ENCODE assay signal across 8 cellular contexts in the genomic region with DNA sequence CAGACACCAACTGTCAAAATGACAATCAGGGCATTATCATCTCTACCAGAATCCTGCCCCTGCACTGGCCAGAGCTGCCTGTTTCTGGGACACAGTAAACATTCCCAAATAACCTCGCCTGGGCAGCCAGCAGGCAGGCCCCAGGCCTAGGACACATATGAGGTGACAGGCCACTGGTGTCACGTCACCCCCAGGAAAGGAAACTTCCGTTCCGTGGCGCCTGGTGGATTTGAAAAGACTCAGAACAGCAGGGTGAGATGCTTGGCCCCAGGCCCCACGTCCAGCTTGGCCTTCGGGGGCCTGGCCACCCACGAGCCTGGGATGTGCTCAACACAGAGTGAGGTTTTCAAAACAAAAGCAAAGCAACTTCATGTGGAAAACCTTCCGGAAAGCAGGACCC. TPM values are rescaled to one million over a fixed set of nuclear protein-coding genes. Genes with fewer than 3 reads are reported as not detected.
A peak's percentile ranks its signal among the peaks of the same experiment; 100 is the strongest.
DNase-seq lines count a peak whose midpoint lies in the region; ATAC-seq, FAIRE-seq and TF ChIP-seq lines count a peak whose summit lies in the region.

No MANE protein-coding gene starts in this region.

- FAIRE-seq in A549 (lab: Jason Lieb, UNC), result no peak

- no peaks in the 10 kb centered on the region for H3K9me3 Mint-ChIP-seq in chondrocyte (ENCODE audit: low read depth)

- CTCF ChIA-PET in A549 (lab: Yijun Ruan, JAX), result interaction anchor here (0.5 kb wide), 1 partner anchor 114 kb away, joined by 3 read pairs; no protein-coding TSS in a partner anchor

- H3K36me3 ChIP-seq in HUES48 (ENCODE audit: control insufficient read depth, insufficient read depth, low read length) (no peaks in the 10 kb centered on the region), muscle layer of duodenum (ENCODE audit: control insufficient read depth in 1 of 2, insufficient read depth in 2 of 2, low read length in 2 of 2) (no peaks in the 10 kb centered on the region)

- H3K4me3 ChIP-seq in A549 (peak overlapping the region; percentile 97), HUES48 (ENCODE audit: low read depth, low read length) (peak overlapping the region; percentile 74), muscle layer of duodenum (ENCODE audit: low read depth in 1 of 2, low read length in 2 of 2) (peak overlapping the region; percentile 73 to 76), lower leg skin (ENCODE audit: low read depth, poor library complexity, severe bottlenecking) (no peak overlapping the region)

- H3K27ac Mint-ChIP-seq in chondrocyte (ENCODE audit: unreplicated experiment), result no peak overlapping the region

- no peak for TF ChIP-seq EP300 in A549 (IDR thresholded peaks at IDR 0.05)

- no peak for TF ChIP-seq RAD21 in A549 (conservative IDR thresholded peaks at IDR 0.05 in 1 of 2, IDR thresholded peaks at IDR 0.05 in 1 of 2)

- peaks cover 10% of the 10 kb centered on the region for H3K4me1 ChIP-seq in A549
- H3K4me1 ChIP-seq in HUES48 (ENCODE audit: control insufficient read depth, insufficient read depth, low read length), result peaks cover 50% of the 10 kb centered on the region
- H3K4me1 ChIP-seq in muscle layer of duodenum (ENCODE audit: control insufficient read depth in 1 of 2, insufficient read depth in 2 of 2, low read length in 2 of 2), result peaks cover 0 to 15% of the 10 kb centered on the region in 2 donors

- H3K27me3 Mint-ChIP-seq in chondrocyte (ENCODE audit: low read depth), result peaks cover 9% of the 10 kb centered on the region

- peak overlapping the region in 1 of 2 experiments; percentile 87; a peak in 2 of 6 replicates for H3K27ac ChIP-seq in A549
- H3K27ac ChIP-seq in HUES48 (ENCODE audit: low read depth, low read length), result no peak overlapping the region
- peak overlapping the region; percentile 45 for H3K27ac ChIP-seq in muscle layer of duodenum (ENCODE audit: low read length)

- no peak overlapping the region for H3K9ac ChIP-seq in HUES48 (ENCODE audit: low read depth, low read length)

- intact Hi-C loops in lower leg skin (cut with DNase I; ENCODE audit: low total_unique reads), result no loop called here

- TF ChIP-seq CTCF in A549 (IDR thresholded peaks at IDR 0.05) (no peak), chondrocyte (IDR thresholded peaks at IDR 0.05) (no peak), lower leg skin (IDR thresholded peaks at IDR 0.05) (no peak), GM10266 (IDR thresholded peaks at IDR 0.05; ENCODE audit: control insufficient read depth, insufficient read depth, low read depth, missing control alignments) (no peak)

- H3K9me3 ChIP-seq in A549 (no peaks in the 10 kb centered on the region), HUES48 (ENCODE audit: control insufficient read depth, insufficient read depth, low read length) (no peaks in the 10 kb centered on the region), muscle layer of duodenum (ENCODE audit: control insufficient read depth in 1 of 2, low read length in 2 of 2) (no peaks in the 10 kb centered on the region)

- peaks cover 3% of the 10 kb centered on the region for H3K36me3 Mint-ChIP-seq in chondrocyte (ENCODE audit: low read depth)

- no peak for TF ChIP-seq POLR2A in A549 (IDR thresholded peaks at IDR 0.05; ENCODE audit: low read length)
- no peak for TF ChIP-seq POLR2A in lower leg skin (IDR thresholded peaks at IDR 0.05)

- peak overlapping the region; percentile 54 for H3K4me3 Mint-ChIP-seq in chondrocyte (ENCODE audit: unreplicated experiment)

- H3K27me3 ChIP-seq in HUES48 (ENCODE audit: control insufficient read depth, insufficient read depth, low read length), result no peaks in the 10 kb centered on the region
- no peaks in the 10 kb centered on the region for H3K27me3 ChIP-seq in muscle layer of duodenum (ENCODE audit: low read depth, low read length)

- peaks cover 9% of the 10 kb centered on the region for H3K4me1 Mint-ChIP-seq in chondrocyte (ENCODE audit: low read depth)

- peak overlapping the region; percentile 93 for H3K4me2 ChIP-seq in A549

- 71% methylated on average over 4 of the region's 9 CpGs for WGBS in A549 (ENCODE audit: missing lambda C conversion rate)
- 52 to 59% methylated on average over 9 of the region's 9 CpGs for WGBS in lower leg skin, 2 donors

- POLR2A ChIA-PET in A549 (lab: Yijun Ruan, JAX), result no interaction called here

- no peak for DNase-seq in A549 (ENCODE audit: low read depth in 1 of 2, low spot score in 1 of 2)
- DNase-seq in chondrocyte (ENCODE audit: low spot score), result no peak
- DNase-seq in T-helper 9 cell, result no peak
- no peak for DNase-seq in NCI-H2171 treated with DMSO at 0.1 percent for 48 hours (lab: John Stamatoyannopoulos, UW)
- DNase-seq in lower leg skin (ENCODE audit: low spot score in 2 of 2), result no peak
- DNase-seq in GM10266 (ENCODE audit: extremely low spot score), result no peak

- no peak for ATAC-seq in A549

TF ChIP-seq in A549, 52 proteins besides CTCF, POLR2A, EP300 and RAD21:
- TF ChIP-seq RFX5 (IDR thresholded peaks at IDR 0.05) (no peak), EHMT2 (IDR thresholded peaks at IDR 0.05; ENCODE audit: low read depth) (no peak)

RNA-seq across cellular contexts. Expression of a gene that starts 1.3 kb away (rescaled TPM):
- polyA plus RNA-seq in A549 (2011; rRNA removed), result 5.3 and 6.1 TPM in 2 replicates
- 5.6 and 7.2 TPM in 2 replicates for polyA plus RNA-seq in A549 (2012; cell fraction: cytosol; rRNA removed)
- 26.1 and 26.9 TPM in 2 replicates for polyA plus RNA-seq in A549 (2012; cell fraction: nucleus; rRNA removed)
- 4.5 to 7.2 TPM (median 5.8 TPM) in 3 replicates for polyA plus RNA-seq in A549 (2017; fragmentation: RNase III; extraction: RNeasy Plus Mini Kit Qiagen cat#74134 plus additional on column Dnase treatment)
- 6.7 and 9.8 TPM in 2 replicates for polyA minus RNA-seq in A549 (2011; rRNA and poly(A)+ RNA removed)
- 3.3 to 3.8 TPM (median 3.8 TPM) in 3 replicates for total RNA-seq in chondrocyte
- 10 to 100 TPM; 31.1 to 59.2 (median 42.1) TPM for total RNA-seq in lower leg skin
